ENCODE assay signal across 10 cellular contexts in genomic region chrX:139844163-139844562, GRCh38.
DNase-seq lines count a peak whose midpoint lies in the region; ATAC-seq and TF ChIP-seq lines count a peak whose summit lies in the region.
"Had no signal": no experiment of that assay in that cellular context is flagged by ENCODE, and none has a peak within 500 bp of the region (broad histone marks: within the 10 kb centered on the region; RNA-seq: fewer than 3 reads in every experiment).

No MANE protein-coding gene starts in this region.

- H3K36me3 ChIP-seq in IMR-90 (ENCODE audit: control insufficient read depth, insufficient read depth, low read length) (no peaks in the 10 kb centered on the region), left lung (no peaks in the 10 kb centered on the region), ascending aorta (no peaks in the 10 kb centered on the region)

- H4K91ac ChIP-seq in IMR-90 (ENCODE audit: insufficient read depth, low read depth, low read length): no peak overlapping the region

- no peak overlapping the region for H3K4ac ChIP-seq in IMR-90 (ENCODE audit: low read depth, low read length)

- H3K18ac ChIP-seq in IMR-90 (ENCODE audit: low read depth, low read length): no peak overlapping the region

- H2AK9ac ChIP-seq in IMR-90 (replicated peaks; ENCODE audit: low read depth, low read length, poor library complexity): no peak overlapping the region

- CTCF ChIA-PET in IMR-90 (lab: Yijun Ruan, JAX): no interaction called here

- H2BK15ac ChIP-seq in IMR-90 (ENCODE audit: low read depth, low read length): no peak overlapping the region

- no peak for TF ChIP-seq POLR2A in IMR-90 (IDR thresholded peaks at IDR 0.05; ENCODE audit: low read depth, low read length)

- no peak overlapping the region for H2AFZ ChIP-seq in IMR-90 (replicated peaks; ENCODE audit: low read length, poor library complexity)

- no peak overlapping the region for H4K5ac ChIP-seq in IMR-90 (ENCODE audit: low read depth, low read length)

- H3K4me1 ChIP-seq in IMR-90 (ENCODE audit: control insufficient read depth, insufficient read depth, low read length): 0 out of 2 replicates have a peak, but pooled peaks cover 2% of the 10 kb centered on the region
- no peaks in the 10 kb centered on the region for H3K4me1 ChIP-seq in left lung
- H3K4me1 ChIP-seq in ascending aorta: no peaks in the 10 kb centered on the region

- TF ChIP-seq CTCF in IMR-90 (conservative IDR thresholded peaks at IDR 0.05; ENCODE audit: low read depth, low read length) (no peak), left lung (IDR thresholded peaks at IDR 0.05) (no peak), ascending aorta (IDR thresholded peaks at IDR 0.05) (no peak)

- H3K23ac ChIP-seq in IMR-90 (ENCODE audit: low read depth, low read length): no peak overlapping the region

- no peak overlapping the region for H3K56ac ChIP-seq in IMR-90 (ENCODE audit: extremely low read depth, insufficient read depth, low read length)

- H3K9me3 ChIP-seq in IMR-90 (ENCODE audit: control insufficient read depth, insufficient read depth, low read length) (0 out of 2 replicates have a peak, but pooled peaks cover 2% of the 10 kb centered on the region), left lung (no peaks in the 10 kb centered on the region), ascending aorta (no peaks in the 10 kb centered on the region)

- intact Hi-C loops in IMR-90 (cut with micrococcal nuclease): no loop called here
- intact Hi-C loops in left lung (cut with DNase I): no loop called here
- intact Hi-C loops in ascending aorta (cut with DNase I): no loop called here

- no peaks in the 10 kb centered on the region for H3K27me3 ChIP-seq in IMR-90 (ENCODE audit: control insufficient read depth, insufficient read depth, low read length)
- no peaks in the 10 kb centered on the region for H3K27me3 ChIP-seq in left lung
- no peaks in the 10 kb centered on the region for H3K27me3 ChIP-seq in ascending aorta

- TF ChIP-seq RAD21 in IMR-90 (IDR thresholded peaks at IDR 0.05; ENCODE audit: low read length): no peak

- peaks cover 3% of the 10 kb centered on the region; the same call in 1 of the 2 replicates for H4K20me1 ChIP-seq in IMR-90 (ENCODE audit: insufficient read depth, low read length)

- H3K14ac ChIP-seq in IMR-90 (replicated peaks; ENCODE audit: low read depth, low read length): no peak overlapping the region

- no peak overlapping the region for H2BK20ac ChIP-seq in IMR-90 (ENCODE audit: low read depth, low read length)

- dilution Hi-C loops in IMR-90 (cut with HindIII; ENCODE audit: low sequenced_read_pairs, unreplicated experiment): no loop called here

- peaks cover 3 to 8% of the 10 kb centered on the region in 2 experiments; a peak in 1 of 4 replicates for H3K79me1 ChIP-seq in IMR-90 (ENCODE audit: low read depth in 1 of 2, low read length in 2 of 2)

- ATAC-seq in GM21717 (IDR thresholded peaks at IDR 0.05; ENCODE audit: unreplicated experiment): peak; percentile 66
- ATAC-seq in IMR-90 (ENCODE audit: low read depth): peak; percentile 57; the same call in 1 of the 2 replicates
- peak; percentile 77 for ATAC-seq in left lung

- no peak overlapping the region for H3K27ac ChIP-seq in IMR-90 (ENCODE audit: insufficient read depth, low read length)
- no peak overlapping the region for H3K27ac ChIP-seq in left lung
- no peak overlapping the region for H3K27ac ChIP-seq in ascending aorta

- BruUV-seq in IMR-90 (replicated peaks; lab: Mats Ljungman, UMichigan): no TSS peak

- no peak overlapping the region for H2AK5ac ChIP-seq in IMR-90 (ENCODE audit: low read depth, low read length)

- POLR2A ChIA-PET in IMR-90 (lab: Charles Lee; ENCODE audit: unreplicated experiment): no interaction called here

- DNase-seq in NCI-H2107 treated with DMSO at 0.1 percent for 48 hours (lab: John Stamatoyannopoulos, UW; ENCODE audit: unreplicated experiment) (peak; percentile 52), NCI-H2107 (lab: John Stamatoyannopoulos, UW) (no peak), IMR-90 (no peak), left lung (no peak), NCI-H524 (lab: John Stamatoyannopoulos, UW) (no peak), ascending aorta (ENCODE audit: low spot score in 2 of 2) (no peak)
- no peak for DNase-seq in NK-92 treated with Interleukin-12 subunit alpha and Interleukin-12 subunit beta, amount 100 ng/mL, for 24 hours (lab: John Stamatoyannopoulos, UW)
- DNase-seq: mesendoderm had no signal

- H4K8ac ChIP-seq in IMR-90 (ENCODE audit: low read depth in 2 of 2, low read length in 2 of 2): no peak overlapping the region

- H3K4me3 ChIP-seq in IMR-90 (ENCODE audit: insufficient read depth, low read depth, low read length) (no peak overlapping the region), left lung (no peak overlapping the region), ascending aorta (no peak overlapping the region)
- H3K4me3 ChIP-seq: smooth muscle cell had no signal

- H2BK120ac ChIP-seq in IMR-90 (ENCODE audit: low read depth, low read length): no peak overlapping the region

- H2BK5ac ChIP-seq in IMR-90 (ENCODE audit: low read depth, low read length, poor library complexity, severe bottlenecking): no peak overlapping the region

- in situ Hi-C loops in IMR-90 (cut with MboI; ENCODE audit: low sequenced_read_pairs): no loop called here

- WGBS in IMR-90 (ENCODE audit: extremely low coverage in 2 of 2, insufficient read length in 1 of 2), 2 experiments: no CpG with 5 or more reads among the region's 2 CpGs

- no peaks in the 10 kb centered on the region for H3K9me1 ChIP-seq in IMR-90 (ENCODE audit: insufficient read depth, low read length)

- H3K9ac ChIP-seq in IMR-90 (ENCODE audit: low read depth, low read length): no peak overlapping the region

- no peak overlapping the region for H3K4me2 ChIP-seq in IMR-90 (ENCODE audit: low read depth, low read length)
- H3K4me2 ChIP-seq: smooth muscle cell had no signal

TF ChIP-seq in IMR-90, 13 proteins besides CTCF, POLR2A, EP300 and RAD21:
- TF ChIP-seq SMC3 (IDR thresholded peaks at IDR 0.05; ENCODE audit: low read depth, low read length): no peak
- peak; percentile 34; the same call in 1 of the 2 replicates for TF ChIP-seq USF2 (IDR thresholded peaks at IDR 0.05; ENCODE audit: low read depth, low read length)
TF ChIP-seq in IMR-90: peak in this region for 1.
